In the genomic region with DNA sequence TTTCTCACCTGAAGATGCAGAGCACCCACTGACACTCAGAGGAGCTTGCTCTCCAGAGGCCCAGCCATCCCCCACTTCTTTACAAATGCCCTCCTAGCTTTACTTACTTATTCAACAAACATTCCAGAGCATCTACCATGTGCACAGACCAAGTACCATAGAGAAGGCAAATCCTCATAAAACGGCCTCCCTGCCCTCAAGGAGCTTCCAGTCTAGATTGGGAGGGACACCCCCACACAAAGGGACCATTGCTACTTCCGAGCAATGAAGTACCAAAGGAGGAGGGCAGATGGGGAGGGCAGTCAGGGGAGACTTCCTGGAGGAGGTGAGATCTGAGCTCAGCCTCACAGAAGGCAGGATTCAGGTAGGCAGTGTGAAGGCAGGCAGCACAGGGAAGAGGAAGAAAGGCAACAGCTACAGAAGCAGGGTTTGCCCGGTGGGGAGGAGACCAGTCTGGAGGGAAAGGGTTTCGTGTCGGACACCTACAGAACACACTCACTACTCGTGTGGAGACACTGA, we compare ENCODE assay signal across 3 cellular contexts.
TF ChIP-seq lines count a peak whose summit lies in the region.

No MANE protein-coding gene starts in this region.

TF ChIP-seq in A549, 52 proteins besides CTCF, POLR2A, EP300 and RAD21:
- TF ChIP-seq ZNF302 (CRISPR knock-in tag; IDR thresholded peaks at IDR 0.05), result no peak
- TF ChIP-seq ZFP36 (IDR thresholded peaks at IDR 0.05; ENCODE audit: borderline replicate concordance, partially characterized antibody), result peak; percentile 38

TF ChIP-seq in IMR-90, 13 proteins besides CTCF, POLR2A, EP300 and RAD21:
- TF ChIP-seq ELK1 (IDR thresholded peaks at IDR 0.05; ENCODE audit: borderline replicate concordance, low read depth, low read length), result no peak
- no peak for TF ChIP-seq CHD1 (IDR thresholded peaks at IDR 0.05; ENCODE audit: low read depth, low read length)
- no peak for TF ChIP-seq CEBPB (IDR thresholded peaks at IDR 0.05; ENCODE audit: low read depth, low read length)
TF ChIP-seq in IMR-90: peak in this region for 0.

TF ChIP-seq in K562, 482 proteins besides CTCF, POLR2A, EP300 and RAD21:
- TF ChIP-seq, protein P1, sequence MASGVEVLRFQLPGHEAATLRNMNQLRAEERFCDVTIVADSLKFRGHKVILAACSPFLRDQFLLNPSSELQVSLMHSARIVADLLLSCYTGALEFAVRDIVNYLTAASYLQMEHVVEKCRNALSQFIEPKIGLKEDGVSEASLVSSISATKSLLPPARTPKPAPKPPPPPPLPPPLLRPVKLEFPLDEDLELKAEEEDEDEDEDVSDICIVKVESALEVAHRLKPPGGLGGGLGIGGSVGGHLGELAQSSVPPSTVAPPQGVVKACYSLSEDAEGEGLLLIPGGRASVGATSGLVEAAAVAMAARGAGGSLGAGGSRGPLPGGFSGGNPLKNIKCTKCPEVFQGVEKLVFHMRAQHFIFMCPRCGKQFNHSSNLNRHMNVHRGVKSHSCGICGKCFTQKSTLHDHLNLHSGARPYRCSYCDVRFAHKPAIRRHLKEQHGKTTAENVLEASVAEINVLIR (CRISPR knock-in tag; IDR thresholded peaks at IDR 0.05), result no peak
- TF ChIP-seq ZNF316 (IDR thresholded peaks at IDR 0.05) (peak; percentile 79), EWSR1 (IDR thresholded peaks at IDR 0.05; ENCODE audit: borderline replicate concordance, low read depth, partially characterized antibody) (peak; percentile 13), ZFP1 (CRISPR knock-in tag; IDR thresholded peaks at IDR 0.05) (no peak), ZFP36 (IDR thresholded peaks at IDR 0.05; ENCODE audit: low read depth, low read length, partially characterized antibody) (peak; percentile 87), TRIM28 (IDR thresholded peaks at IDR 0.05) (0 out of 2 replicates have a peak, but pooled peaks have one; percentile 22), SUPT5H (IDR thresholded peaks at IDR 0.05) (0 out of 2 replicates have a peak, but pooled peaks have one; percentile 40), BACH1 (tag; IDR thresholded peaks at IDR 0.05) (no peak), KAT2B (IDR thresholded peaks at IDR 0.05; ENCODE audit: low read depth, low read length) (no peak), NR1H2 (CRISPR knock-in tag; IDR thresholded peaks at IDR 0.05) (no peak), RBM25 (IDR thresholded peaks at IDR 0.05; ENCODE audit: low read depth, low read length, severe bottlenecking) (peak; percentile 16), ZFPM2 (CRISPR knock-in tag; IDR thresholded peaks at IDR 0.05) (no peak), KDM2B (CRISPR knock-in tag; IDR thresholded peaks at IDR 0.05) (no peak), FOXJ3 (CRISPR knock-in tag; IDR thresholded peaks at IDR 0.05) (no peak), NFXL1 (CRISPR knock-in tag; IDR thresholded peaks at IDR 0.05) (no peak), ADNP (tag; IDR thresholded peaks at IDR 0.05) (0 out of 2 replicates have a peak, but pooled peaks have one; percentile 21)
- TF ChIP-seq, protein P2, sequence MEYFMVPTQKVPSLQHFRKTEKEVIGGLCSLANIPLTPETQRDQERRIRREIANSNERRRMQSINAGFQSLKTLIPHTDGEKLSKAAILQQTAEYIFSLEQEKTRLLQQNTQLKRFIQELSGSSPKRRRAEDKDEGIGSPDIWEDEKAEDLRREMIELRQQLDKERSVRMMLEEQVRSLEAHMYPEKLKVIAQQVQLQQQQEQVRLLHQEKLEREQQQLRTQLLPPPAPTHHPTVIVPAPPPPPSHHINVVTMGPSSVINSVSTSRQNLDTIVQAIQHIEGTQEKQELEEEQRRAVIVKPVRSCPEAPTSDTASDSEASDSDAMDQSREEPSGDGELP (CRISPR knock-in tag; IDR thresholded peaks at IDR 0.05; ENCODE audit: borderline replicate concordance), result no peak
- TF ChIP-seq, protein P3, sequence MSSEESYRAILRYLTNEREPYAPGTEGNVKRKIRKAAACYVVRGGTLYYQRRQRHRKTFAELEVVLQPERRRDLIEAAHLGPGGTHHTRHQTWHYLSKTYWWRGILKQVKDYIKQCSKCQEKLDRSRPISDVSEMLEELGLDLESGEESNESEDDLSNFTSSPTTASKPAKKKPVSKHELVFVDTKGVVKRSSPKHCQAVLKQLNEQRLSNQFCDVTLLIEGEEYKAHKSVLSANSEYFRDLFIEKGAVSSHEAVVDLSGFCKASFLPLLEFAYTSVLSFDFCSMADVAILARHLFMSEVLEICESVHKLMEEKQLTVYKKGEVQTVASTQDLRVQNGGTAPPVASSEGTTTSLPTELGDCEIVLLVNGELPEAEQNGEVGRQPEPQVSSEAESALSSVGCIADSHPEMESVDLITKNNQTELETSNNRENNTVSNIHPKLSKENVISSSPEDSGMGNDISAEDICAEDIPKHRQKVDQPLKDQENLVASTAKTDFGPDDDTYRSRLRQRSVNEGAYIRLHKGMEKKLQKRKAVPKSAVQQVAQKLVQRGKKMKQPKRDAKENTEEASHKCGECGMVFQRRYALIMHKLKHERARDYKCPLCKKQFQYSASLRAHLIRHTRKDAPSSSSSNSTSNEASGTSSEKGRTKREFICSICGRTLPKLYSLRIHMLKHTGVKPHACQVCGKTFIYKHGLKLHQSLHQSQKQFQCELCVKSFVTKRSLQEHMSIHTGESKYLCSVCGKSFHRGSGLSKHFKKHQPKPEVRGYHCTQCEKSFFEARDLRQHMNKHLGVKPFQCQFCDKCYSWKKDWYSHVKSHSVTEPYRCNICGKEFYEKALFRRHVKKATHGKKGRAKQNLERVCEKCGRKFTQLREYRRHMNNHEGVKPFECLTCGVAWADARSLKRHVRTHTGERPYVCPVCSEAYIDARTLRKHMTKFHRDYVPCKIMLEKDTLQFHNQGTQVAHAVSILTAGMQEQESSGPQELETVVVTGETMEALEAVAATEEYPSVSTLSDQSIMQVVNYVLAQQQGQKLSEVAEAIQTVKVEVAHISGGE (CRISPR knock-in tag; IDR thresholded peaks at IDR 0.05), result peak in 1 of 3 experiments; percentile 82; a peak in 2 of 6 replicates
